In genomic region chr1:234602334-234603220, GRCh38 we compare ENCODE assay signal across 8 cellular contexts. TPM values are rescaled to one million over a fixed set of nuclear protein-coding genes. Genes with fewer than 3 reads are reported as not detected.
DNase-seq lines count a peak whose midpoint lies in the region; ATAC-seq and TF ChIP-seq lines count a peak whose summit lies in the region.

No MANE protein-coding gene starts in this region.

- H3K4me1 Mint-ChIP-seq in CD8-positive, alpha-beta memory T cell: peaks cover 68 to 85% (median 82%) of the 10 kb centered on the region in 3 donors

- H3K4me3 ChIP-seq in CD8-positive, alpha-beta memory T cell (ENCODE audit: low read length): peak overlapping the region; percentile 20
- H3K4me3 ChIP-seq in ascending aorta: peak overlapping the region; percentile 67 to 90
- peak overlapping the region; percentile 35 to 98 (median 37) for H3K4me3 ChIP-seq in skeletal muscle tissue (ENCODE audit: low read length in 3 of 3)

- H3K36me3 Mint-ChIP-seq in CD8-positive, alpha-beta memory T cell: peaks cover 16 to 40% (median 17%) of the 10 kb centered on the region in 3 donors

- H3K9ac ChIP-seq in skeletal muscle tissue (ENCODE audit: low read depth in 1 of 3, low read length in 3 of 3): peak overlapping the region; percentile 93 to 99 (median 99)

- POLR2A ChIA-PET in CD8-positive, alpha-beta memory T cell (lab: Charles Lee): interaction anchor here (0.6 to 3.5 kb wide), 3 partner anchors 8 to 324 kb away, joined by 3 to 101 read pairs (median 4); partner anchors contain the start of gene IRF2BP2

- peak overlapping the region; percentile 41 to 95 (median 77) for H3K4me3 Mint-ChIP-seq in CD8-positive, alpha-beta memory T cell

- CTCF ChIA-PET in CD8-positive, alpha-beta memory T cell (lab: Charles Lee): interaction anchor here (2.0 to 9.5 kb wide), 2 partner anchors 243 to 482 kb away, joined by 5 to 72 read pairs; no protein-coding TSS in a partner anchor

- H3K27me3 Mint-ChIP-seq in CD8-positive, alpha-beta memory T cell: peaks cover 0 to 1% of the 10 kb centered on the region in 2 donors

- no peaks in the 10 kb centered on the region for H3K27me3 ChIP-seq in CD8-positive, alpha-beta memory T cell (ENCODE audit: insufficient read depth, low read length, poor library complexity, severe bottlenecking)
- H3K27me3 ChIP-seq in ascending aorta (no peaks in the 10 kb centered on the region), skeletal muscle tissue (ENCODE audit: control insufficient read depth in 3 of 3, insufficient read depth in 3 of 3, low read length in 3 of 3) (no peaks in the 10 kb centered on the region)

- TF ChIP-seq CTCF in ascending aorta (IDR thresholded peaks at IDR 0.05): no peak

- no peaks in the 10 kb centered on the region for H3K9me3 ChIP-seq in CD8-positive, alpha-beta memory T cell (ENCODE audit: low read length)
- H3K9me3 ChIP-seq in ascending aorta (no peaks in the 10 kb centered on the region), skeletal muscle tissue (ENCODE audit: control insufficient read depth in 3 of 3, low read length in 3 of 3) (no peaks in the 10 kb centered on the region)

- H3K9me3 Mint-ChIP-seq in CD8-positive, alpha-beta memory T cell: no peaks in the 10 kb centered on the region

- H3K36me3 ChIP-seq in CD8-positive, alpha-beta memory T cell (ENCODE audit: insufficient read depth, low read length): peaks cover 7% of the 10 kb centered on the region
- H3K36me3 ChIP-seq in ascending aorta: peaks cover 12 to 19% of the 10 kb centered on the region in 2 donors
- H3K36me3 ChIP-seq in skeletal muscle tissue (ENCODE audit: control insufficient read depth in 3 of 3, insufficient read depth in 3 of 3, low read length in 3 of 3): peaks cover 15 to 18% (median 16%) of the 10 kb centered on the region in 3 donors

- DNase-seq in CD8-positive, alpha-beta memory T cell: no peak
- DNase-seq in HPDE6-E6E7 (ENCODE audit: extremely low spot score) (peak; percentile 69), NOMO-1 treated with DMSO at 0.1 percent for 48 hours (lab: John Stamatoyannopoulos, UW; ENCODE audit: unreplicated experiment) (peak; percentile 91), ascending aorta (ENCODE audit: low spot score in 2 of 2) (peak in 1 of 2 donors; percentile 79), inferior parietal cortex (ENCODE audit: extremely low spot score) (peak; percentile 73)
- DNase-seq in stimulated activated CD4-positive, alpha-beta T cell treated with anti-CD3 and anti-CD28 coated beads, Interleukin-2, amount 100 ng/mL, for 48 hours: no peak

- peak overlapping the region; percentile 95 for H3K27ac ChIP-seq in CD8-positive, alpha-beta memory T cell (ENCODE audit: low read depth, low read length)
- H3K27ac ChIP-seq in ascending aorta (peak overlapping the region; percentile 96 to 99), skeletal muscle tissue (ENCODE audit: low read depth, low read length) (peak overlapping the region; percentile 99)

- intact Hi-C loops in ascending aorta (cut with DNase I): no loop called here

- no peak for ATAC-seq in HG03108 (IDR thresholded peaks at IDR 0.05; ENCODE audit: unreplicated experiment)

- H3K4me1 ChIP-seq in CD8-positive, alpha-beta memory T cell (ENCODE audit: insufficient read depth, low read length): peaks cover 78% of the 10 kb centered on the region
- peaks cover 11 to 40% of the 10 kb centered on the region in 2 donors for H3K4me1 ChIP-seq in ascending aorta
- peaks cover 43 to 55% (median 44%) of the 10 kb centered on the region in 3 donors for H3K4me1 ChIP-seq in skeletal muscle tissue (ENCODE audit: control insufficient read depth in 3 of 3, insufficient read depth in 3 of 3, low read length in 3 of 3)

- H3K27ac Mint-ChIP-seq in CD8-positive, alpha-beta memory T cell: peak overlapping the region; percentile 87 to 99 (median 97)

RNA-seq across cellular contexts. Expression of gene IRF2BP2, which starts 7.4 kb away (rescaled TPM):
- total RNA-seq in CD8-positive, alpha-beta memory T cell: 10 to 100 TPM; 91.8 to 98.4 TPM
- polyA plus RNA-seq in CD8-positive, alpha-beta memory T cell: 42.5 TPM
- total RNA-seq in ascending aorta (80.0 TPM), skeletal muscle tissue (83.0 TPM)

Comparison
In these comparisons a context has a peak if more than half of its experiments do, and no peak if none do; other contexts are left out.
1. DNase-seq: peak in HPDE6-E6E7 (single experiment), NOMO-1 treated with DMSO at 0.1 percent for 48 hours (single experiment) and inferior parietal cortex (single experiment); none in CD8-positive, alpha-beta memory T cell (0 of 5) and stimulated activated CD4-positive, alpha-beta T cell treated with anti-CD3 and anti-CD28 coated beads, Interleukin-2, amount 100 ng/mL, for 48 hours (0 of 2).
2. H3K4me3 ChIP-seq: peak in every context shown above with its lines; median percentile 78 in ascending aorta; 37 in skeletal muscle tissue; 20 in CD8-positive, alpha-beta memory T cell.
3. Peak in every context shown above with its lines, with median percentiles within 50 percentile points of each other: H3K27ac ChIP-seq.